7 cellular contexts compared by ENCODE assay signal in the genomic region with DNA sequence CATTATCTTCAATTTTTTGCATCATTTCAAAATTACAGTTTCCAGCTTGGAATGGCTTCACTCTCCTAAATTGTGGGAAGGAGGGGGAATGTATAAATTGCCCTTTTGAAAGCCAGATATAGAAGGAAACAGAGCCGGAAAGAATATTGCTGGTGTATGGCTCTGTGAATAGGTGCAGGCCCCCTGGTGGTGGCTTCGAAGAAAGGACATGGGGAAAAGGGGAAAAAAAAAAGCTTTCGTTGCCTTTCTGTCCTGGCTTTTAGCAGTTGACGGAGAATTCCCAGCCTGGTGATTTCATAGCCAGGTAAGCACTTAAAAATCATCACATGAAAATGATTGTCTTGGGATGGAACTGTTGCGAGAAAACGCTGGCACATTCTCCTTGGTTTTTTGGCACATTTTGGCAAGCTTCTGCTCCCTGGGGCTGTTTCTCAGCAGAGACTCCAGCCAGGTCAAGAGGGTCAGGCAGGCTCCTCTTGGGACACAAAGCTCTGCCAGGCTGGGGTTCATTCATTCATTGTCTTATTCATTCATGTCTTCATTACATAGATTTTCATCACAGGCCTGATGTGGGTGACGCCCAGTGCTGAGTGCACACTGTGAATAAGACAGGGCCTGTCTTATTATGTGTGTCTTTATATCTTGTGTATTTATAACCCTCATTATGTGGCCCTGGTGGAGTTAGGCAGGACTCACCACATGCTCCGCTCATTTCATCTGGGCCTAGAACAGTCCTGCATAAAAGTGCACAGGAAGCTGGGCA.
DNase-seq lines count a peak whose midpoint lies in the region; ATAC-seq and TF ChIP-seq lines count a peak whose summit lies in the region.

No MANE protein-coding gene starts in this region.

- peaks cover 18% of the 10 kb centered on the region for H3K4me1 ChIP-seq in RWPE2 (ENCODE audit: insufficient read depth, poor library complexity, severe bottlenecking)

- H3K36me3 ChIP-seq in RWPE2 (ENCODE audit: low read depth) = no peaks in the 10 kb centered on the region

- H3K9me3 ChIP-seq in RWPE2 (ENCODE audit: severe bottlenecking) = no peaks in the 10 kb centered on the region

- DNase-seq in GM03348 (ENCODE audit: low spot score) = peak; percentile 84
- no peak for DNase-seq in RWPE2 (ENCODE audit: low spot score)
- DNase-seq in cerebellar cortex (ENCODE audit: low spot score) = peak; percentile 77
- peak; percentile 19 for DNase-seq in stimulated activated CD4-positive, alpha-beta T cell treated with anti-CD3 and anti-CD28 coated beads, Interleukin-1b, Interleukin-23, amount 100 ng/mL, for 48 hours

- peak overlapping the region; percentile 39 for H3K27ac ChIP-seq in RWPE2 (ENCODE audit: poor library complexity, severe bottlenecking)
- peak overlapping the region; percentile 71 for H3K27ac ChIP-seq in layer of hippocampus (ENCODE audit: low read depth, low read length)

- TF ChIP-seq CTCF in LNCAP (IDR thresholded peaks at IDR 0.05) = peak; percentile 86
- peak; percentile 99 for TF ChIP-seq CTCF in RWPE2 (IDR thresholded peaks at IDR 0.05; ENCODE audit: poor library complexity, severe bottlenecking)

- no peaks in the 10 kb centered on the region for H3K27me3 ChIP-seq in RWPE2 (ENCODE audit: insufficient read depth, poor library complexity, severe bottlenecking)
- no peaks in the 10 kb centered on the region for H3K27me3 ChIP-seq in layer of hippocampus (ENCODE audit: control insufficient read depth, insufficient read depth, low read length)

- H3K4me3 ChIP-seq in RWPE2 (ENCODE audit: severe bottlenecking) = no peak overlapping the region

- ATAC-seq in RWPE2 (ENCODE audit: low read depth) (peak; percentile 40), HG02973 (IDR thresholded peaks at IDR 0.05; ENCODE audit: unreplicated experiment) (no peak)
